Comparison of ENCODE assay signal across 20 cellular contexts in genomic region chr20:58099956-58100730, GRCh38.
"Had no signal": no experiment of that assay in that cellular context is flagged by ENCODE, and none has a peak within 500 bp of the region (broad histone marks: within the 10 kb centered on the region; RNA-seq: fewer than 3 reads in every experiment).

No MANE protein-coding gene starts in this region.

- H3K4me3 ChIP-seq: coronary artery, heart left ventricle, ovary, spleen, testis, tibial nerve, upper lobe of right lung had no signal

- ATAC-seq: heart left ventricle; left colon; sciatic nerve; stimulated activated naive B cell treated with anti-CD40 and anti-IgM and Interleukin-4, amounts not matched to agents 10 μg/mL and 1 μg/mL and 100 μg/mL, for 72 hours; stimulated activated naive CD8-positive, alpha-beta T cell treated with anti-CD3 and anti-CD28 coated beads, Interleukin-15, amount 100 ng/mL, for 72 hours; upper lobe of right lung had no signal

- DNase-seq: effector CD8-positive, alpha-beta T cell; heart left ventricle; hippocampal formation; left colon; mesendoderm; naive B cell; nephron progenitor cell; ovary; retina; spleen; stimulated activated CD4-positive, alpha-beta T cell treated with anti-CD3 and anti-CD28 coated beads, Interleukin-15, amount 100 ng/mL, for 24 hours; stimulated activated CD4-positive, alpha-beta T cell treated with anti-CD3 and anti-CD28 coated beads, Interleukin-1b, Interleukin-23, amount 100 ng/mL, for 48 hours; stimulated activated CD4-positive, alpha-beta T cell treated with anti-CD3 and anti-CD28 coated beads, Interleukin-4, amount 100 ng/mL, for 24 hours; stimulated activated naive B cell treated with anti-CD40 and anti-IgM and Interleukin-4, amounts not matched to agents 10 μg/mL and 1 μg/mL and 100 μg/mL, for 72 hours; stimulated activated naive CD8-positive, alpha-beta T cell treated with anti-CD3 and anti-CD28 coated beads, Interleukin-15, amount 100 ng/mL, for 72 hours; testis; upper lobe of right lung had no signal

- H3K36me3 ChIP-seq: heart left ventricle, ovary, spleen, tibial nerve, upper lobe of right lung had no signal

- H3K27ac ChIP-seq: coronary artery, heart left ventricle, ovary, spleen, testis, tibial nerve, upper lobe of right lung had no signal

- H3K9me3 ChIP-seq: heart left ventricle, ovary, spleen, testis, tibial nerve, upper lobe of right lung had no signal

- H3K27me3 ChIP-seq: ovary, testis, tibial nerve, upper lobe of right lung had no signal

- H3K4me1 ChIP-seq: heart left ventricle, spleen, testis, upper lobe of right lung had no signal
